9 cellular contexts compared by ENCODE assay signal in genomic region chr4:111814961-111815360, GRCh38.
"Had no signal": no experiment of that assay in that cellular context is flagged by ENCODE, and none has a peak within 500 bp of the region (broad histone marks: within the 10 kb centered on the region; RNA-seq: fewer than 3 reads in every experiment).

No MANE protein-coding gene starts in this region.

- H3K4me3 ChIP-seq: GM23248, HAP-1 had no signal

- H3K27ac ChIP-seq: GM23248, HL-60 had no signal

- DNase-seq: GM23248, GOT3, H7, HFFc6 had no signal

- H3K4me1 Mint-ChIP-seq: IgD-negative memory B cell had no signal

- H3K4me3 Mint-ChIP-seq: HFFc6, IgD-negative memory B cell had no signal

- ATAC-seq: HCT116, HepG2 had no signal

- H3K27ac Mint-ChIP-seq: HFFc6, IgD-negative memory B cell had no signal

- H3K36me3 Mint-ChIP-seq: IgD-negative memory B cell had no signal

- H3K4me1 ChIP-seq: HAP-1 had no signal

- H3K9me3 ChIP-seq: HAP-1 had no signal

- H3K36me3 ChIP-seq: HAP-1 had no signal
